In genomic region chr17:79023886-79024771, GRCh38 we compare ENCODE assay signal across 8 cellular contexts. TPM values are rescaled to one million over a fixed set of nuclear protein-coding genes. Genes with fewer than 3 reads are reported as not detected.
A peak's percentile ranks its signal among the peaks of the same experiment; 100 is the strongest.
DNase-seq lines count a peak whose midpoint lies in the region; ATAC-seq and TF ChIP-seq lines count a peak whose summit lies in the region.

Gene C1QTNF1, plus strand, starts transcription at chr17:79024169. Its CDS starts 19,800 bp downstream, at chr17:79043969.

- peaks cover 6% of the 10 kb centered on the region for H3K4me1 Mint-ChIP-seq in activated CD8-positive, alpha-beta T cell treated with anti-CD3 and anti-CD28 coated beads for 36 hours (ENCODE audit: low read depth)
- H3K4me1 Mint-ChIP-seq in natural killer cell, result peaks cover 9 to 10% of the 10 kb centered on the region in 2 donors

- no peaks in the 10 kb centered on the region for H3K36me3 Mint-ChIP-seq in activated CD8-positive, alpha-beta T cell treated with anti-CD3 and anti-CD28 coated beads for 36 hours (ENCODE audit: low read depth)
- no peaks in the 10 kb centered on the region for H3K36me3 Mint-ChIP-seq in natural killer cell

- H3K27me3 Mint-ChIP-seq in activated CD8-positive, alpha-beta T cell treated with anti-CD3 and anti-CD28 coated beads for 36 hours, result peaks cover 12% of the 10 kb centered on the region
- peaks cover 27 to 35% of the 10 kb centered on the region in 2 donors for H3K27me3 Mint-ChIP-seq in natural killer cell (ENCODE audit: low read depth in 2 of 2)

- CTCF ChIA-PET in activated CD8-positive, alpha-beta T cell treated with anti-CD3 and anti-CD28 coated beads for 36 hours (lab: Charles Lee), result interaction anchor here (1.4 kb wide), 1 partner anchor 22 kb away, joined by 4 read pairs; no protein-coding TSS in a partner anchor

- H3K4me3 ChIP-seq in AG09309 (ENCODE audit: control insufficient read depth, low read depth, low read length), result peak within 1 kb of the TSS; percentile 86
- peak within 1 kb of the TSS; percentile 54 for H3K4me3 ChIP-seq in HFF-Myc (replicated peaks; ENCODE audit: low read depth, low read length)

- POLR2A ChIA-PET in activated CD8-positive, alpha-beta T cell treated with anti-CD3 and anti-CD28 coated beads for 36 hours (lab: Charles Lee), result no interaction called here

- TF ChIP-seq CTCF in AG09309 (IDR thresholded peaks at IDR 0.05; ENCODE audit: control insufficient read depth, insufficient read depth, low read depth, low read length, missing control alignments), result peak; percentile 9
- peak; percentile 2 for TF ChIP-seq CTCF in HFF-Myc (IDR thresholded peaks at IDR 0.05; ENCODE audit: low read depth, low read length, missing control alignments)
- peak; percentile 62 for TF ChIP-seq CTCF in activated CD8-positive, alpha-beta T cell treated with anti-CD3 and anti-CD28 coated beads for 36 hours (IDR thresholded peaks at IDR 0.05)
- TF ChIP-seq CTCF in natural killer cell (IDR thresholded peaks at IDR 0.05), result no peak

- DNase-seq in AG09309 (ENCODE audit: low read depth), result no peak
- DNase-seq in HFF-Myc (ENCODE audit: extremely low read depth, low read depth), result no peak
- peak; percentile 56 for DNase-seq in activated CD8-positive, alpha-beta T cell treated with anti-CD3 and anti-CD28 coated beads for 36 hours
- peak; percentile 59 for DNase-seq in fibroblast of gingiva (ENCODE audit: low read depth)
- no peak for DNase-seq in natural killer cell
- DNase-seq in HUDEP-2 (lab: John Stamatoyannopoulos, UW; ENCODE audit: unreplicated experiment in 76 of 76), result no peak

- peak within 1 kb of the TSS; percentile 73 for H3K4me3 Mint-ChIP-seq in activated CD8-positive, alpha-beta T cell treated with anti-CD3 and anti-CD28 coated beads for 36 hours
- H3K4me3 Mint-ChIP-seq in natural killer cell, result peak within 1 kb of the TSS; percentile 87

- peak; percentile 85 for ATAC-seq in activated CD8-positive, alpha-beta T cell treated with anti-CD3 and anti-CD28 coated beads for 36 hours
- ATAC-seq in natural killer cell (peak; percentile 54 to 81 (median 80)), GM19324 (IDR thresholded peaks at IDR 0.05; ENCODE audit: low FRiP score, unreplicated experiment) (no peak), HG03432 (IDR thresholded peaks at IDR 0.05; ENCODE audit: unreplicated experiment) (no peak)

- H3K9me3 Mint-ChIP-seq in activated CD8-positive, alpha-beta T cell treated with anti-CD3 and anti-CD28 coated beads for 36 hours, result no peaks in the 10 kb centered on the region
- no peaks in the 10 kb centered on the region for H3K9me3 Mint-ChIP-seq in natural killer cell

- peak within 1 kb of the TSS; percentile 37 for H3K27ac Mint-ChIP-seq in activated CD8-positive, alpha-beta T cell treated with anti-CD3 and anti-CD28 coated beads for 36 hours
- H3K27ac Mint-ChIP-seq in natural killer cell, result peak within 1 kb of the TSS; percentile 27 to 41

- intact Hi-C loops in activated CD8-positive, alpha-beta T cell treated with anti-CD3 and anti-CD28 coated beads for 36 hours (cut with micrococcal nuclease), result no loop called here
- intact Hi-C loops in natural killer cell (cut with micrococcal nuclease), result no loop called here

RNA-seq across cellular contexts. Expression of gene C1QTNF1, which starts in this region (rescaled TPM):
- under 1 TPM; 0.13 to 0.14 TPM for total RNA-seq in activated CD8-positive, alpha-beta T cell treated with anti-CD3 and anti-CD28 coated beads for 36 hours
- total RNA-seq in natural killer cell, result under 1 TPM in 2 of 3 donors, not detected in 1; 0.20 to 0.28 TPM

Comparison
In these comparisons a context has a peak if more than half of its experiments do, and no peak if none do; other contexts are left out.
1. Peak in DNase-seq and ATAC-seq in activated CD8-positive, alpha-beta T cell treated with anti-CD3 and anti-CD28 coated beads for 36 hours; RNA of the gene not detected or under 1 TPM.
2. Peak in ATAC-seq in natural killer cell; RNA of the gene not detected or under 1 TPM.